Comparison of ENCODE assay signal across 2 cellular contexts in the genomic region with DNA sequence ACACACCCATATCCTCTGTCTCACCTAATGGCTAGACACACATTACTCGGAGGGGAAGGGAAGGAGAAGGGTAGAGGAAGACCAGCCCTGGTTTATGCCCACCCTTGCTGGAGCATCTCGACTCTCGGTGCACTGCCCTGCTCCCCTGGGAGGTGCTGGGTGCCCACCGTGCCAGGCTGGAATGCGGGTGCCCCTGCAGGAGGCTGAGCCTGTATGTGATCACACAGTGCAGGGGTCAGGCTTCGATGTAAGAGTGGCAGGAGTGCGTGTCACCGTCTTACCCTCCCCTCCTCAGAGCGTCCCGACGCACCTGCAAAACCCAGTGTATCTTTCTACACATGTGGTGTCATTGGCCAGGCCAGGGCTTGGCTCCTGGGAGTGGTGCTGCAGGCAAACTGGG.
A peak's percentile ranks its signal among the peaks of the same experiment; 100 is the strongest.
TF ChIP-seq lines count a peak whose summit lies in the region.

No MANE protein-coding gene starts in this region.

TF ChIP-seq in GM23338, 12 proteins besides CTCF, POLR2A, EP300 and RAD21:
- TF ChIP-seq STAT1 (IDR thresholded peaks at IDR 0.05; ENCODE audit: unreplicated experiment), result no peak

TF ChIP-seq in K562, 482 proteins besides CTCF, POLR2A, EP300 and RAD21:
- TF ChIP-seq CAMTA2 (CRISPR knock-in tag; conservative IDR thresholded peaks at IDR 0.05) (no peak), POLR2G (IDR thresholded peaks at IDR 0.05; ENCODE audit: low read depth, low read length) (peak; percentile 28; the same call in 1 of the 2 replicates)
TF ChIP-seq in K562: peak in this region for 1.
